1 cellular context compared by ENCODE assay signal in genomic region chr7:112377607-112378006, GRCh38.
TF ChIP-seq lines count a peak whose summit lies in the region.

No MANE protein-coding gene starts in this region.

TF ChIP-seq in HEK293, 187 proteins besides CTCF, POLR2A, EP300 and RAD21 (continued from another document):
- TF ChIP-seq ZBTB26 (tag by site-specific recombination; optimal IDR thresholded peaks at IDR 0.05) (no peak), TCF7L2 (IDR thresholded peaks at IDR 0.05; ENCODE audit: borderline replicate concordance, low read depth, low read length) (no peak), PRDM6 (tag by site-specific recombination; IDR thresholded peaks at IDR 0.05) (no peak), YY1 (tag by site-specific recombination; IDR thresholded peaks at IDR 0.05) (no peak), ZBTB44 (tag by site-specific recombination; IDR thresholded peaks at IDR 0.05) (no peak), ZFP41 (tag by site-specific recombination; IDR thresholded peaks at IDR 0.05; ENCODE audit: borderline replicate concordance) (no peak), ZNF670 (tag by site-specific recombination; IDR thresholded peaks at IDR 0.05; ENCODE audit: low read depth) (no peak), ZNF473 (tag by site-specific recombination; IDR thresholded peaks at IDR 0.05) (no peak), SP2 (tag by site-specific recombination; IDR thresholded peaks at IDR 0.05) (no peak), ZNF518A (tag by site-specific recombination; conservative IDR thresholded peaks at IDR 0.05; ENCODE audit: low read depth) (no peak), ZNF792 (tag by site-specific recombination; IDR thresholded peaks at IDR 0.05) (no peak), SCRT2 (tag by site-specific recombination; IDR thresholded peaks at IDR 0.05) (peak; percentile 27; the same call in 1 of the 2 replicates), SCRT1 (tag by site-specific recombination; IDR thresholded peaks at IDR 0.05; ENCODE audit: borderline replicate concordance) (peak; percentile 68), ZNF529 (tag by site-specific recombination; IDR thresholded peaks at IDR 0.05; ENCODE audit: insufficient replicate concordance) (no peak)
